11 cellular contexts compared by ENCODE assay signal in genomic region chr13:110187501-110188161, GRCh38.
DNase-seq lines count a peak whose midpoint lies in the region; ATAC-seq and TF ChIP-seq lines count a peak whose summit lies in the region.
"Had no signal": no experiment of that assay in that cellular context is flagged by ENCODE, and none has a peak within 500 bp of the region (broad histone marks: within the 10 kb centered on the region; RNA-seq: fewer than 3 reads in every experiment).

No MANE protein-coding gene starts in this region.

- H3K36me3 Mint-ChIP-seq in HFFc6 (ENCODE audit: low read depth), result peaks cover 27% of the 10 kb centered on the region

- ATAC-seq in GM19035 (IDR thresholded peaks at IDR 0.05; ENCODE audit: unreplicated experiment), result no peak

- peaks cover 3% of the 10 kb centered on the region; the same call in 1 of the 2 replicates for H3K27me3 Mint-ChIP-seq in HFFc6 (ENCODE audit: insufficient read depth)

- H3K27me3 ChIP-seq in brain microvascular endothelial cell (replicated peaks), result no peaks in the 10 kb centered on the region

- TF ChIP-seq CTCF in HFFc6 (IDR thresholded peaks at IDR 0.05), result no peak
- no peak for TF ChIP-seq CTCF in brain microvascular endothelial cell (IDR thresholded peaks at IDR 0.05; ENCODE audit: low read depth, low read length, missing control alignments)

- in situ Hi-C loops in brain microvascular endothelial cell (cut with HindIII; ENCODE audit: low pct_ligation_motif_present, low sequenced_read_pairs), result no loop called here

- peaks cover 13% of the 10 kb centered on the region for H3K4me1 Mint-ChIP-seq in HFFc6 (ENCODE audit: low read depth)
- H3K4me1 Mint-ChIP-seq: central memory CD8-positive, alpha-beta T cell had no signal

- H3K9me3 Mint-ChIP-seq in HFFc6, result no peaks in the 10 kb centered on the region
- H3K9me3 Mint-ChIP-seq: central memory CD8-positive, alpha-beta T cell had no signal

- no peak overlapping the region for H3K4me3 Mint-ChIP-seq in HFFc6
- H3K4me3 Mint-ChIP-seq: central memory CD8-positive, alpha-beta T cell had no signal

- DNase-seq in HFFc6 (peak; percentile 60), brain microvascular endothelial cell (peak; percentile 88), iris pigment epithelial cell (ENCODE audit: low read depth) (peak; percentile 71), stromal cell of bone marrow (ENCODE audit: low read depth) (peak; percentile 38), NCI-H526 treated with DMSO at 0.1 percent for 48 hours (lab: John Stamatoyannopoulos, UW) (no peak)
- no peak for DNase-seq in activated CD4-positive, alpha-beta T cell treated with anti-CD3 and anti-CD28 coated beads, Interleukin-2, amount 50 U/mL, for 4 hours
- DNase-seq: NCI-H2227 treated with DMSO at 0.1 percent for 48 hours; stimulated activated naive CD4-positive, alpha-beta T cell; SW 1271 had no signal

- H3K36me3 ChIP-seq in brain microvascular endothelial cell (replicated peaks), result peaks cover 96% of the 10 kb centered on the region

- no peak overlapping the region for H3K27ac Mint-ChIP-seq in HFFc6

- H3K27ac ChIP-seq in brain microvascular endothelial cell, result no peak overlapping the region

- H3K4me3 ChIP-seq in brain microvascular endothelial cell (ENCODE audit: low read depth, low read length), result no peak overlapping the region

Comparison
In these comparisons a context has a peak if more than half of its experiments do, and no peak if none do; other contexts are left out.
1. DNase-seq: peak in HFFc6 (single experiment), brain microvascular endothelial cell (single experiment), iris pigment epithelial cell (single experiment) and stromal cell of bone marrow (single experiment); none in NCI-H526 treated with DMSO at 0.1 percent for 48 hours (single experiment) and activated CD4-positive, alpha-beta T cell treated with anti-CD3 and anti-CD28 coated beads, Interleukin-2, amount 50 U/mL, for 4 hours (0 of 2).